27 cellular contexts compared by ENCODE assay signal in the genomic region with DNA sequence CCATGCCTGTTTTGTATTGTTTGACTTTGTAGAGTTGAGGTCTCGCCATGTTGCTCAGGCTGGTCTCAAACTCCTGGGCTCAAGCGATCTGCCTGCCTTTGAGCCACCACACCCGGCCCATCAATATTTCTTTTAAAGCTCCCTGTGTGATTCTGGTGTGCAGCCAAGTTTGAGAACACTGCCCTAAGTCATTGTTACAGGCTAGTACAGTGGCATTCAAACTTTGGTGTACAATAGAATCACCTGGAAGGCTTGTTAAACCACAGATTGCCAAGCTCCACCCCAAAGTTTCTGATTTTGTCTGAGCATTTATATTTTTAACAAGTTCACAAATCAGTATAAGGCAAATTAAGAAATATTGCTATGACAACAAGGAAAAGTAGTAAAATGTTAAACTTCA.
A peak's percentile ranks its signal among the peaks of the same experiment; 100 is the strongest.
DNase-seq lines count a peak whose midpoint lies in the region; ATAC-seq, FAIRE-seq and TF ChIP-seq lines count a peak whose summit lies in the region.
"Had no signal": no experiment of that assay in that cellular context is flagged by ENCODE, and none has a peak within 500 bp of the region (broad histone marks: within the 10 kb centered on the region; RNA-seq: fewer than 3 reads in every experiment).

No MANE protein-coding gene starts in this region.

- no peaks in the 10 kb centered on the region for H3F3A ChIP-seq in PC-3 (ENCODE audit: low read length, unreplicated experiment)

- H3K27ac ChIP-seq in PC-3 (ENCODE audit: low read length), result no peak overlapping the region
- H3K27ac ChIP-seq: gastroesophageal sphincter, neural progenitor cell had no signal

- intact Hi-C loops in PC-3 (cut with micrococcal nuclease), result loop anchor here (5.0 to 10.0 kb wide), 3 partner anchors 99 to 472 kb away; a partner anchor contains a TSS

- peaks cover 2% of the 10 kb centered on the region; the same call in 1 of the 2 replicates for H3K36me3 ChIP-seq in PC-3 (ENCODE audit: low read depth, low read length)
- H3K36me3 ChIP-seq: BE2C, gastroesophageal sphincter, neural progenitor cell had no signal

- ATAC-seq in PC-3, result peak; percentile 49
- ATAC-seq: A549; activated CD4-positive, CD25-positive, alpha-beta regulatory T cell treated with anti-CD3 and anti-CD28 coated beads, Interleukin-2, amount 50 U/mL, for 24 hours; gastroesophageal sphincter; Right ventricle myocardium inferior had no signal

- no peak overlapping the region for H3K4me3 ChIP-seq in PC-3 (ENCODE audit: low read length)
- H3K4me3 ChIP-seq in epithelial cell of esophagus (ENCODE audit: low read length), result no peak overlapping the region
- H3K4me3 ChIP-seq: A549, esophagus squamous epithelium, gastroesophageal sphincter, neural progenitor cell had no signal

- H3K36me3 Mint-ChIP-seq in osteocyte (ENCODE audit: unreplicated experiment), result peaks cover 4% of the 10 kb centered on the region

- no peak overlapping the region for H2AFZ ChIP-seq in PC-3 (ENCODE audit: low read length)
- H2AFZ ChIP-seq: neural progenitor cell had no signal

- H3K9me2 ChIP-seq in PC-3 (replicated peaks; ENCODE audit: low read length), result no peaks in the 10 kb centered on the region

- TF ChIP-seq CTCF in PC-3 (conservative IDR thresholded peaks at IDR 0.05; ENCODE audit: low read depth, low read length) (no peak), epithelial cell of esophagus (IDR thresholded peaks at IDR 0.05; ENCODE audit: insufficient read depth, low read depth, low read length, missing control alignments) (no peak), osteocyte (IDR thresholded peaks at IDR 0.05) (no peak)

- DNase-seq in PC-3 (peak; percentile 33), epithelial cell of esophagus (ENCODE audit: low read depth) (peak; percentile 9), osteocyte (ENCODE audit: extremely low spot score, unreplicated experiment) (peak; percentile 36), NCI-H82 treated with DMSO at 0.1 percent for 48 hours (lab: John Stamatoyannopoulos, UW; ENCODE audit: unreplicated experiment) (no peak), NCI-H510A (lab: John Stamatoyannopoulos, UW) (no peak), DMS79 treated with DMSO at 0.1 percent for 48 hours (lab: John Stamatoyannopoulos, UW) (no peak)
- DNase-seq in activated CD4-positive, CD25-positive, alpha-beta regulatory T cell (lab: John Stamatoyannopoulos, UW), result no peak
- DNase-seq: activated CD4-positive, alpha-beta memory T cell treated with anti-CD3 and anti-CD28 coated beads for 36 hours; activated effector memory CD4-positive, alpha-beta T cell treated with Interleukin-2 at 50 U/mL for 16 hours; BE2C; effector memory CD4-positive, alpha-beta T cell; esophagus squamous epithelium; hypothalamus; Kasumi-1; NCI-H1048; NCI-H2029; NCI-H2227 treated with DMSO at 0.1 percent for 48 hours; NCI-H774; stimulated activated CD8-positive, alpha-beta memory T cell treated with anti-CD3 and anti-CD28 coated beads, Interleukin-4, amount 100 ng/mL, for 48 hours had no signal

- H3K4me3 Mint-ChIP-seq in osteocyte (ENCODE audit: unreplicated experiment), result no peak overlapping the region
- H3K4me3 Mint-ChIP-seq: activated CD4-positive, alpha-beta memory T cell treated with anti-CD3 and anti-CD28 coated beads for 36 hours; neural progenitor cell had no signal

- H3K79me2 ChIP-seq in PC-3 (ENCODE audit: low read length), result no peaks in the 10 kb centered on the region

- FAIRE-seq in G401.6 (lab: Jason Lieb, UNC), result peak; percentile 73
- FAIRE-seq: A549, H1 had no signal

- no peaks in the 10 kb centered on the region for H3K27me3 Mint-ChIP-seq in osteocyte (ENCODE audit: unreplicated experiment)
- H3K27me3 Mint-ChIP-seq: activated CD4-positive, alpha-beta memory T cell treated with anti-CD3 and anti-CD28 coated beads for 36 hours; progenitor cell of endocrine pancreas had no signal

- no peaks in the 10 kb centered on the region for H3K27me3 ChIP-seq in PC-3 (ENCODE audit: low read length)
- H3K27me3 ChIP-seq: BE2C, esophagus squamous epithelium, gastroesophageal sphincter, neural progenitor cell had no signal

- no peak overlapping the region for H3K27ac Mint-ChIP-seq in osteocyte (ENCODE audit: unreplicated experiment)
- H3K27ac Mint-ChIP-seq: activated CD4-positive, alpha-beta memory T cell treated with anti-CD3 and anti-CD28 coated beads for 36 hours; neural progenitor cell; progenitor cell of endocrine pancreas had no signal

- no TSS peak for BruUV-seq in PC-3 (replicated peaks; lab: Mats Ljungman, UMichigan)

- no peaks in the 10 kb centered on the region for H3K9me3 Mint-ChIP-seq in osteocyte (ENCODE audit: unreplicated experiment)
- H3K9me3 Mint-ChIP-seq: activated CD4-positive, alpha-beta memory T cell treated with anti-CD3 and anti-CD28 coated beads for 36 hours; neural progenitor cell had no signal

- no peak overlapping the region for H3K9ac ChIP-seq in PC-3 (ENCODE audit: low read length)
- H3K9ac ChIP-seq: neural progenitor cell had no signal

- CTCF ChIA-PET in PC-3 (lab: Charles Lee), result no interaction called here

- POLR2A ChIA-PET in PC-3 (lab: Charles Lee; ENCODE audit: unreplicated experiment), result no interaction called here

- H3K9me3 ChIP-seq in PC-3 (ENCODE audit: low read length), result no peaks in the 10 kb centered on the region
- H3K9me3 ChIP-seq: A549, BE2C, esophagus squamous epithelium, gastroesophageal sphincter had no signal

- no peaks in the 10 kb centered on the region for H4K20me1 ChIP-seq in PC-3 (ENCODE audit: low read length)

- H3K4me1 ChIP-seq in PC-3 (ENCODE audit: insufficient read depth, low read length), result peaks cover 17% of the 10 kb centered on the region
- H3K4me1 ChIP-seq: BE2C, neural progenitor cell had no signal

- H3K4me2 ChIP-seq in PC-3 (ENCODE audit: low read length), result no peak overlapping the region
- H3K4me2 ChIP-seq: neural progenitor cell had no signal

- H3K4me1 Mint-ChIP-seq in osteocyte (ENCODE audit: unreplicated experiment), result peaks cover 14% of the 10 kb centered on the region

Comparison
In these comparisons a context has a peak if more than half of its experiments do, and no peak if none do; other contexts are left out.
1. DNase-seq: peak in PC-3 (single experiment), epithelial cell of esophagus (single experiment) and osteocyte (single experiment); none in activated CD4-positive, CD25-positive, alpha-beta regulatory T cell (0 of 4), NCI-H82 treated with DMSO at 0.1 percent for 48 hours (single experiment), NCI-H510A (single experiment) and DMS79 treated with DMSO at 0.1 percent for 48 hours (single experiment).